Comparison of ENCODE assay signal across 14 cellular contexts in genomic region chrX:155577682-155578081, GRCh38. TPM values are rescaled to one million over a fixed set of nuclear protein-coding genes. Genes with fewer than 3 reads are reported as not detected.
DNase-seq lines count a peak whose midpoint lies in the region; ATAC-seq lines count a peak whose summit lies in the region.
"Had no signal": no experiment of that assay in that cellular context is flagged by ENCODE, and none has a peak within 500 bp of the region (broad histone marks: within the 10 kb centered on the region; RNA-seq: fewer than 3 reads in every experiment).

No MANE protein-coding gene starts in this region.

- H2BK120ac ChIP-seq in neuronal stem cell (ENCODE audit: low read depth, low read length): no peak overlapping the region

- no peak overlapping the region for H2AK5ac ChIP-seq in neuronal stem cell (ENCODE audit: low read depth, low read length)

- H4K8ac ChIP-seq in neuronal stem cell (ENCODE audit: low read depth, low read length): no peak overlapping the region

- no peak overlapping the region for H4K91ac ChIP-seq in neuronal stem cell (ENCODE audit: low read depth, low read length, poor library complexity)

- H3K79me1 ChIP-seq in neuronal stem cell (ENCODE audit: low read depth, low read length): peaks cover 1% of the 10 kb centered on the region

- no peak overlapping the region for H3K27ac Mint-ChIP-seq in stimulated activated naive CD8-positive, alpha-beta T cell treated with anti-CD3 and anti-CD28 coated beads, Interleukin-15, amount 100 ng/mL, for 72 hours
- no peak overlapping the region for H3K27ac Mint-ChIP-seq in activated T-helper 2 cell treated with anti-CD3 and anti-CD28 coated beads, Interferon-gamma antibody, Interleukin-2, Interleukin-4, amounts not matched to agents 10 μg/mL and 5 μg/mL and 100 μg/mL, durations not matched to agents 14 hours and 24 hours and 36 hours
- H3K27ac Mint-ChIP-seq: activated naive CD4-positive, alpha-beta T cell treated with anti-CD3 and anti-CD28 coated beads, Interleukin-2, amount 50 U/mL, for 24 hours had no signal

- peaks cover 34% of the 10 kb centered on the region for H3K36me3 Mint-ChIP-seq in activated T-helper 2 cell treated with anti-CD3 and anti-CD28 coated beads, Interferon-gamma antibody, Interleukin-2, Interleukin-4, amounts not matched to agents 10 μg/mL and 5 μg/mL and 100 μg/mL, durations not matched to agents 14 hours and 24 hours and 36 hours (ENCODE audit: low read depth)

- intact Hi-C loops in activated T-helper 2 cell treated with anti-CD3 and anti-CD28 coated beads, Interferon-gamma antibody, Interleukin-2, Interleukin-4, amounts not matched to agents 10 μg/mL and 5 μg/mL and 100 μg/mL, durations not matched to agents 14 hours and 24 hours and 36 hours (cut with micrococcal nuclease): no loop called here

- H2BK5ac ChIP-seq in neuronal stem cell (ENCODE audit: low read length): no peak overlapping the region

- no peak overlapping the region for H3K9ac ChIP-seq in neuronal stem cell (ENCODE audit: low read depth, low read length, poor library complexity)

- peak; percentile 70 for ATAC-seq in stimulated activated naive CD8-positive, alpha-beta T cell treated with anti-CD3 and anti-CD28 coated beads, Interleukin-15, amount 100 ng/mL, for 72 hours
- no peak for ATAC-seq in stimulated activated naive CD8-positive, alpha-beta T cell treated with anti-CD3 and anti-CD28 coated beads, Interleukin-15, Interleukin-2, amounts not matched to agents 100 U/mL and 50 U/mL, for 24 hours
- ATAC-seq in HG03045 (IDR thresholded peaks at IDR 0.05; ENCODE audit: unreplicated experiment) (peak; percentile 70), GM21619 (IDR thresholded peaks at IDR 0.05; ENCODE audit: unreplicated experiment) (no peak)

- no peak overlapping the region for H3K4me3 ChIP-seq in neuronal stem cell (ENCODE audit: low read length in 2 of 2)

- no peak overlapping the region for H3K4me2 ChIP-seq in neuronal stem cell (ENCODE audit: insufficient read depth, low read length, poor library complexity, severe bottlenecking)

- no peaks in the 10 kb centered on the region for H3K27me3 Mint-ChIP-seq in stimulated activated naive CD8-positive, alpha-beta T cell treated with anti-CD3 and anti-CD28 coated beads, Interleukin-15, amount 100 ng/mL, for 72 hours
- no peaks in the 10 kb centered on the region for H3K27me3 Mint-ChIP-seq in activated T-helper 2 cell treated with anti-CD3 and anti-CD28 coated beads, Interferon-gamma antibody, Interleukin-2, Interleukin-4, amounts not matched to agents 10 μg/mL and 5 μg/mL and 100 μg/mL, durations not matched to agents 14 hours and 24 hours and 36 hours (ENCODE audit: low read depth)
- H3K27me3 Mint-ChIP-seq: activated naive CD4-positive, alpha-beta T cell treated with anti-CD3 and anti-CD28 coated beads, Interleukin-2, amount 50 U/mL, for 24 hours had no signal

- no peak overlapping the region for H3K27ac ChIP-seq in neuronal stem cell (replicated peaks; ENCODE audit: low read length)

- no peaks in the 10 kb centered on the region for H3K4me1 ChIP-seq in neuronal stem cell (ENCODE audit: control insufficient read depth in 2 of 2, insufficient read depth in 1 of 2, low read depth in 1 of 2, low read length in 2 of 2)

- H2BK12ac ChIP-seq in neuronal stem cell (ENCODE audit: low read length): no peak overlapping the region

- H3K14ac ChIP-seq in neuronal stem cell (ENCODE audit: low read length): no peak overlapping the region

- peak in 1 of 2 donors; percentile 10 for DNase-seq in stimulated activated naive CD8-positive, alpha-beta T cell treated with anti-CD3 and anti-CD28 coated beads, Interleukin-15, amount 100 ng/mL, for 72 hours
- DNase-seq in stimulated activated naive CD8-positive, alpha-beta T cell treated with anti-CD3 and anti-CD28 coated beads, Interleukin-15, Interleukin-2, amounts not matched to agents 100 U/mL and 50 U/mL, for 24 hours: no peak
- peak; percentile 9 for DNase-seq in activated T-helper 2 cell treated with anti-CD3 and anti-CD28 coated beads, Interferon-gamma antibody, Interleukin-2, Interleukin-4, amounts not matched to agents 10 μg/mL and 5 μg/mL and 100 μg/mL, durations not matched to agents 14 hours and 24 hours and 36 hours (ENCODE audit: low spot score)
- DNase-seq in NCI-H146 treated with DMSO at 0.1 percent for 48 hours (lab: John Stamatoyannopoulos, UW; ENCODE audit: unreplicated experiment) (no peak), neuronal stem cell (ENCODE audit: low spot score) (no peak), NCI-H345 treated with DMSO at 0.1 percent for 48 hours (lab: John Stamatoyannopoulos, UW; ENCODE audit: unreplicated experiment) (no peak)
- DNase-seq: central memory CD4-positive, alpha-beta T cell; HCEC 1CT; kidney glomerular epithelial cell; NCI-H1417; retina had no signal

- H3K23ac ChIP-seq in neuronal stem cell (ENCODE audit: low read depth, low read length, poor library complexity): no peak overlapping the region

- peaks cover 0 to 2% of the 10 kb centered on the region in 2 donors for H3K9me3 ChIP-seq in neuronal stem cell (replicated peaks in 1 of 2; ENCODE audit: control insufficient read depth in 2 of 2, insufficient read depth in 1 of 2, low read depth in 1 of 2, low read length in 2 of 2)

- H3K4ac ChIP-seq in neuronal stem cell (ENCODE audit: low read length): no peak overlapping the region

- no peak overlapping the region for H2AFZ ChIP-seq in neuronal stem cell (ENCODE audit: low read length)

- H3K27me3 ChIP-seq in neuronal stem cell (ENCODE audit: control insufficient read depth in 3 of 3, insufficient read depth in 3 of 3, low read depth in 1 of 3, low read length in 3 of 3): no peaks in the 10 kb centered on the region

- H2BK15ac ChIP-seq in neuronal stem cell (ENCODE audit: low read length): no peak overlapping the region

- H3K18ac ChIP-seq in neuronal stem cell (ENCODE audit: low read length): no peak overlapping the region

- no peak overlapping the region for H3K4me3 Mint-ChIP-seq in stimulated activated naive CD8-positive, alpha-beta T cell treated with anti-CD3 and anti-CD28 coated beads, Interleukin-15, amount 100 ng/mL, for 72 hours
- H3K4me3 Mint-ChIP-seq in activated T-helper 2 cell treated with anti-CD3 and anti-CD28 coated beads, Interferon-gamma antibody, Interleukin-2, Interleukin-4, amounts not matched to agents 10 μg/mL and 5 μg/mL and 100 μg/mL, durations not matched to agents 14 hours and 24 hours and 36 hours (ENCODE audit: low read depth): no peak overlapping the region
- H3K4me3 Mint-ChIP-seq: activated naive CD4-positive, alpha-beta T cell treated with anti-CD3 and anti-CD28 coated beads, Interleukin-2, amount 50 U/mL, for 24 hours had no signal

- peaks cover 0 to 6% of the 10 kb centered on the region in 2 donors for H3K9me3 Mint-ChIP-seq in stimulated activated naive CD8-positive, alpha-beta T cell treated with anti-CD3 and anti-CD28 coated beads, Interleukin-15, amount 100 ng/mL, for 72 hours
- peaks cover 23% of the 10 kb centered on the region for H3K9me3 Mint-ChIP-seq in activated T-helper 2 cell treated with anti-CD3 and anti-CD28 coated beads, Interferon-gamma antibody, Interleukin-2, Interleukin-4, amounts not matched to agents 10 μg/mL and 5 μg/mL and 100 μg/mL, durations not matched to agents 14 hours and 24 hours and 36 hours
- H3K9me3 Mint-ChIP-seq: activated naive CD4-positive, alpha-beta T cell treated with anti-CD3 and anti-CD28 coated beads, Interleukin-2, amount 50 U/mL, for 24 hours had no signal

- H3K36me3 ChIP-seq in neuronal stem cell (replicated peaks in 1 of 2; ENCODE audit: control insufficient read depth in 2 of 2, insufficient read depth in 2 of 2, low read length in 2 of 2): no peaks in the 10 kb centered on the region

- peaks cover 6% of the 10 kb centered on the region for H3K4me1 Mint-ChIP-seq in stimulated activated naive CD8-positive, alpha-beta T cell treated with anti-CD3 and anti-CD28 coated beads, Interleukin-15, amount 100 ng/mL, for 72 hours
- peaks cover 3% of the 10 kb centered on the region for H3K4me1 Mint-ChIP-seq in activated T-helper 2 cell treated with anti-CD3 and anti-CD28 coated beads, Interferon-gamma antibody, Interleukin-2, Interleukin-4, amounts not matched to agents 10 μg/mL and 5 μg/mL and 100 μg/mL, durations not matched to agents 14 hours and 24 hours and 36 hours (ENCODE audit: low read depth)

- no CpG with 5 or more reads among the region's 2 CpGs for WGBS in neuronal stem cell (ENCODE audit: extremely low coverage in 2 of 2, insufficient read length in 2 of 2, insufficient replicate concordance in 1 of 2), 2 donors

RNA-seq across cellular contexts. Expression of gene SPRY3, which starts 34.7 kb away (rescaled TPM):
- 0.18 and 0.21 TPM in 2 replicates for total RNA-seq in activated T-helper 2 cell treated with anti-CD3 and anti-CD28 coated beads, Interferon-gamma antibody, Interleukin-2, Interleukin-4, amounts not matched to agents 10 μg/mL and 5 μg/mL and 100 μg/mL, durations not matched to agents 14 hours and 24 hours and 36 hours
- 0.75 TPM for polyA plus RNA-seq in neuronal stem cell (2013, experiment 1 of 2)
- 0.69 TPM for polyA plus RNA-seq in neuronal stem cell (2013, experiment 2 of 2)

RNA-seq across cellular contexts. Expression of gene TMLHE, which starts 35.1 kb away (rescaled TPM):
- 9.7 and 11.2 TPM in 2 replicates for total RNA-seq in activated T-helper 2 cell treated with anti-CD3 and anti-CD28 coated beads, Interferon-gamma antibody, Interleukin-2, Interleukin-4, amounts not matched to agents 10 μg/mL and 5 μg/mL and 100 μg/mL, durations not matched to agents 14 hours and 24 hours and 36 hours
- 15.0 TPM for polyA plus RNA-seq in neuronal stem cell (2013, experiment 1 of 2)
- 15.0 TPM for polyA plus RNA-seq in neuronal stem cell (2013, experiment 2 of 2)

Comparison
In these comparisons a context has a peak if more than half of its experiments do, and no peak if none do; other contexts are left out.
1. ATAC-seq: peak in stimulated activated naive CD8-positive, alpha-beta T cell treated with anti-CD3 and anti-CD28 coated beads, Interleukin-15, amount 100 ng/mL, for 72 hours (single experiment) and HG03045 (single experiment); none in stimulated activated naive CD8-positive, alpha-beta T cell treated with anti-CD3 and anti-CD28 coated beads, Interleukin-15, Interleukin-2, amounts not matched to agents 100 U/mL and 50 U/mL, for 24 hours (single experiment) and GM21619 (single experiment).